27 cellular contexts compared by ENCODE assay signal in the genomic region with DNA sequence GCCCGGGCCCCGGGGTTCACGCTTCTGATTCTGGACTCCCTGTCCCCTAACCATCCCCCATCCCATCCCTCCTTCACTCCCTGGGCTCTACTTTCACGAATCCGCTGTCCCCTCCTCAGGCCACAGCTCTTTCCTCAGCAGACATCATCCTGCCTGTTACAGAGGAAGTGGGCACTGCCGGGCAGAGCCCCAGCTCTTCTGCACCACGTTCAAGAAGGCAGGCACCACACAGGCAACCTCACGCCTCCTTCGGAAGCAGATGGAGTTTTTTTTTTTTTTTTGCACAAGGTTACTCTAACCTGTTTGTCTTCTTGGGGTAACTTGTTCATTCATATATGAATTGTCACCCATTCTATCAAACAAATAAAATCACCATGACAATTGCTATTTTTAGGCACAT.
"Had no signal": no experiment of that assay in that cellular context is flagged by ENCODE, and none has a peak within 500 bp of the region (broad histone marks: within the 10 kb centered on the region; RNA-seq: fewer than 3 reads in every experiment).

No MANE protein-coding gene starts in this region.

- H3K27ac ChIP-seq: adrenal gland, body of pancreas, esophagus muscularis mucosa had no signal

- ATAC-seq: activated CD8-positive, alpha-beta memory T cell treated with anti-CD3 and anti-CD28 coated beads, Interleukin-2, amount 10 ng/mL, durations not matched to agents 7 days and 5 days; activated CD8-positive, alpha-beta T cell treated with anti-CD3 and anti-CD28 coated beads, Interleukin-2, amount 10 ng/mL, durations not matched to agents 7 days and 5 days; body of pancreas; effector memory CD8-positive, alpha-beta T cell had no signal

- FAIRE-seq: colon had no signal

- H3K4me3 Mint-ChIP-seq: activated CD4-positive, alpha-beta memory T cell treated with anti-CD3 and anti-CD28 coated beads for 36 hours; activated CD4-positive, alpha-beta T cell treated with anti-CD3 and anti-CD28 coated beads for 36 hours; activated CD4-positive, alpha-beta T cell treated with anti-CD3 and anti-CD28 coated beads, Interleukin-2, amount 10 ng/mL, durations not matched to agents 24 days and 14 days; activated CD8-positive, alpha-beta memory T cell treated with anti-CD3 and anti-CD28 coated beads, Interleukin-2, amount 10 ng/mL, durations not matched to agents 7 days and 5 days; activated CD8-positive, alpha-beta T cell treated with anti-CD3 and anti-CD28 coated beads, Interleukin-2, amount 10 ng/mL, durations not matched to agents 7 days and 5 days; activated naive CD4-positive, alpha-beta T cell treated with anti-CD3 and anti-CD28 coated beads for 36 hours; activated naive CD4-positive, alpha-beta T cell treated with anti-CD3 and anti-CD28 coated beads, Interleukin-2, amount 50 U/mL, for 24 hours; activated naive CD8-positive, alpha-beta T cell treated with anti-CD3 and anti-CD28 coated beads, Interleukin-2, amount 50 U/mL, for 24 hours; activated T-helper 1 cell treated with anti-CD3 and anti-CD28 coated beads, Interleukin-12 subunit alpha, Interleukin-12 subunit beta, Interleukin-2, Interleukin-4 antibody, amounts not matched to agents 30 ng/mL and 10 ng/mL and 1 ng/mL, durations not matched to agents 14 hours and 24 hours and 36 hours; effector memory CD8-positive, alpha-beta T cell had no signal

- H3K36me3 ChIP-seq: adrenal gland, esophagus muscularis mucosa had no signal

- H3K4me1 ChIP-seq: adrenal gland had no signal

- H3K27ac Mint-ChIP-seq: activated CD4-positive, alpha-beta memory T cell treated with anti-CD3 and anti-CD28 coated beads for 36 hours; activated CD4-positive, alpha-beta T cell treated with anti-CD3 and anti-CD28 coated beads for 36 hours; activated CD4-positive, alpha-beta T cell treated with anti-CD3 and anti-CD28 coated beads, Interleukin-2, amount 10 ng/mL, durations not matched to agents 24 days and 14 days; activated CD8-positive, alpha-beta memory T cell treated with anti-CD3 and anti-CD28 coated beads, Interleukin-2, amount 10 ng/mL, durations not matched to agents 7 days and 5 days; activated CD8-positive, alpha-beta T cell treated with anti-CD3 and anti-CD28 coated beads, Interleukin-2, amount 10 ng/mL, durations not matched to agents 7 days and 5 days; activated naive CD4-positive, alpha-beta T cell treated with anti-CD3 and anti-CD28 coated beads for 36 hours; activated naive CD4-positive, alpha-beta T cell treated with anti-CD3 and anti-CD28 coated beads, Interleukin-2, amount 50 U/mL, for 24 hours; activated naive CD8-positive, alpha-beta T cell treated with anti-CD3 and anti-CD28 coated beads for 36 hours; activated naive CD8-positive, alpha-beta T cell treated with anti-CD3 and anti-CD28 coated beads, Interleukin-2, amount 50 U/mL, for 24 hours; activated T-helper 1 cell treated with anti-CD3 and anti-CD28 coated beads, Interleukin-12 subunit alpha, Interleukin-12 subunit beta, Interleukin-2, Interleukin-4 antibody, amounts not matched to agents 30 ng/mL and 10 ng/mL and 1 ng/mL, durations not matched to agents 14 hours and 24 hours and 36 hours; activated T-helper 2 cell treated with anti-CD3 and anti-CD28 coated beads, Interferon-gamma antibody, Interleukin-2, Interleukin-4, amounts not matched to agents 10 μg/mL and 5 μg/mL and 100 μg/mL, durations not matched to agents 14 hours and 24 hours and 36 hours; effector memory CD8-positive, alpha-beta T cell had no signal

- H3K36me3 Mint-ChIP-seq: activated CD4-positive, alpha-beta memory T cell treated with anti-CD3 and anti-CD28 coated beads for 36 hours; activated CD8-positive, alpha-beta memory T cell treated with anti-CD3 and anti-CD28 coated beads, Interleukin-2, amount 10 ng/mL, durations not matched to agents 7 days and 5 days; activated naive CD4-positive, alpha-beta T cell treated with anti-CD3 and anti-CD28 coated beads, Interleukin-2, amount 50 U/mL, for 24 hours; activated naive CD8-positive, alpha-beta T cell treated with anti-CD3 and anti-CD28 coated beads for 36 hours had no signal

- H3K9me3 ChIP-seq: adrenal gland, body of pancreas, esophagus muscularis mucosa had no signal

- H3K4me3 ChIP-seq: adrenal gland, body of pancreas had no signal

- DNase-seq: activated CD4-positive, alpha-beta memory T cell treated with anti-CD3 and anti-CD28 coated beads for 36 hours; activated CD4-positive, alpha-beta T cell treated with anti-CD3 and anti-CD28 coated beads, Interleukin-2, amount 10 ng/mL, durations not matched to agents 24 days and 14 days; activated CD4-positive, CD25-positive, alpha-beta regulatory T cell; activated CD4-positive, CD25-positive, alpha-beta regulatory T cell treated with anti-CD3 and anti-CD28 coated beads, Interleukin-2, amount 50 U/mL, for 72 hours; activated CD8-positive, alpha-beta memory T cell treated with anti-CD3 and anti-CD28 coated beads, Interleukin-2, amount 10 ng/mL, durations not matched to agents 7 days and 5 days; activated CD8-positive, alpha-beta memory T cell treated with anti-CD3 and anti-CD28 coated beads, Interleukin-2, amount 50 U/mL, for 4 hours; activated CD8-positive, alpha-beta T cell treated with anti-CD3 and anti-CD28 coated beads, Interleukin-2, amount 10 ng/mL, durations not matched to agents 7 days and 5 days; activated effector memory CD4-positive, alpha-beta T cell treated with anti-CD3 and anti-CD28 coated beads, Interleukin-2, amount 50 U/mL, for 16 hours; activated naive CD4-positive, alpha-beta T cell treated with anti-CD3 and anti-CD28 coated beads for 36 hours; activated naive CD8-positive, alpha-beta T cell treated with anti-CD3 and anti-CD28 coated beads, Interleukin-2, amount 50 U/mL, for 24 hours; activated T-cell treated with anti-CD3 and anti-CD28 coated beads, Interleukin-2, amount 50 U/mL, for 1 hour; activated T-cell treated with anti-CD3 and anti-CD28 coated beads, Interleukin-2, amount 50 U/mL, for 48 hours; aorta; cortex of kidney; effector CD4-positive, alpha-beta T cell; effector memory CD8-positive, alpha-beta T cell; erythroblast; T-helper 2 cell had no signal

- H3K4me1 Mint-ChIP-seq: activated CD4-positive, alpha-beta T cell treated with anti-CD3 and anti-CD28 coated beads, Interleukin-2, amount 10 ng/mL, durations not matched to agents 24 days and 14 days; activated CD8-positive, alpha-beta memory T cell treated with anti-CD3 and anti-CD28 coated beads, Interleukin-2, amount 10 ng/mL, durations not matched to agents 7 days and 5 days had no signal

- H3K9me3 Mint-ChIP-seq: activated naive CD4-positive, alpha-beta T cell treated with anti-CD3 and anti-CD28 coated beads for 36 hours; activated T-helper 1 cell treated with anti-CD3 and anti-CD28 coated beads, Interleukin-12 subunit alpha, Interleukin-12 subunit beta, Interleukin-2, Interleukin-4 antibody, amounts not matched to agents 30 ng/mL and 10 ng/mL and 1 ng/mL, durations not matched to agents 14 hours and 24 hours and 36 hours; activated T-helper 2 cell treated with anti-CD3 and anti-CD28 coated beads, Interferon-gamma antibody, Interleukin-2, Interleukin-4, amounts not matched to agents 10 μg/mL and 5 μg/mL and 100 μg/mL, durations not matched to agents 14 hours and 24 hours and 36 hours had no signal
